25 cellular contexts compared by ENCODE assay signal in the genomic region with DNA sequence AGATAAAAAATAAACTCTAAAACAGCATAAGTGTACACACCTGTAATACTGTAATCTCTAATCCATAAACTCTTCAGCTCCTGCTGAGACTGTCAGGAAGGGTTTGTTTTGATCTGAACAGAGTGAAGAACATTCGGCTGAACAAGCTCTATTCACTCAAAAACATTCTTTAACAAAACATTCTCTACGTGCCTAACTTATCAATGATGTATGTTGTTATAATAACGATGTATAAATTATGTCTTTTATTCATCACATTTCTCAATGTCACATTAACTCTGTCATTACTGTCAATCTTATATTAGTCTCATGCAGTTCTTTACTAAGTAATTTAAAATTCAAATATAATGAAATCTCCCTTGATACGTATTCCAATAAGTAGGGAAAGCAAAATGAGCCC.
"Had no signal": no experiment of that assay in that cellular context is flagged by ENCODE, and none has a peak within 500 bp of the region (broad histone marks: within the 10 kb centered on the region; RNA-seq: fewer than 3 reads in every experiment).

No MANE protein-coding gene starts in this region.

- DNase-seq: activated CD4-positive, alpha-beta memory T cell treated with anti-CD3 and anti-CD28 coated beads for 36 hours; activated CD4-positive, alpha-beta T cell treated with anti-CD3 and anti-CD28 coated beads for 48 hours; activated CD8-positive, alpha-beta memory T cell treated with anti-CD3 and anti-CD28 coated beads, Interleukin-2, amount 10 ng/mL, durations not matched to agents 7 days and 5 days; activated CD8-positive, alpha-beta memory T cell treated with anti-CD3 and anti-CD28 coated beads, Interleukin-2, amount 50 U/mL, for 4 hours; activated CD8-positive, alpha-beta T cell treated with anti-CD3 and anti-CD28 coated beads, Interleukin-2, amount 10 ng/mL, durations not matched to agents 7 days and 5 days; activated effector memory CD4-positive, alpha-beta T cell treated with anti-CD3 and anti-CD28 coated beads, Interleukin-2, amount 50 U/mL, for 16 hours; activated naive CD4-positive, alpha-beta T cell treated with anti-CD3 and anti-CD28 coated beads for 36 hours; activated naive CD8-positive, alpha-beta T cell treated with anti-CD3 and anti-CD28 coated beads for 36 hours; activated naive CD8-positive, alpha-beta T cell treated with anti-CD3 and anti-CD28 coated beads, Interleukin-2, amount 50 U/mL, for 24 hours; activated T-cell treated with anti-CD3 and anti-CD28 coated beads, Interleukin-2, amount 50 U/mL, for 1 hour; activated T-cell treated with anti-CD3 and anti-CD28 coated beads, Interleukin-2, amount 50 U/mL, for 48 hours; adrenal gland; amygdala; aorta; body of pancreas; caudate nucleus; dorsolateral prefrontal cortex; effector memory CD4-positive, alpha-beta T cell; endodermal cell; foreskin fibroblast; head of caudate nucleus; T-helper 2 cell had no signal

- ATAC-seq: activated CD8-positive, alpha-beta memory T cell treated with anti-CD3 and anti-CD28 coated beads, Interleukin-2, amount 10 ng/mL, durations not matched to agents 7 days and 5 days; activated CD8-positive, alpha-beta T cell treated with anti-CD3 and anti-CD28 coated beads, Interleukin-2, amount 10 ng/mL, durations not matched to agents 7 days and 5 days; activated naive CD8-positive, alpha-beta T cell treated with anti-CD3 and anti-CD28 coated beads, Interleukin-2, amount 50 U/mL, for 24 hours; body of pancreas; esophagus mucosa; WTC11 had no signal

- H3K27me3 ChIP-seq: adrenal gland, body of pancreas, dorsolateral prefrontal cortex had no signal

- H3K27ac ChIP-seq: adrenal gland, body of pancreas, coronary artery, dorsolateral prefrontal cortex had no signal

- H3K36me3 ChIP-seq: adrenal gland had no signal

- H3K4me3 ChIP-seq: adrenal gland, body of pancreas, coronary artery, dorsolateral prefrontal cortex had no signal

- H3K9me3 ChIP-seq: adrenal gland, body of pancreas had no signal

- H3K4me1 ChIP-seq: adrenal gland, body of pancreas had no signal
